In genomic region chr2:127103243-127104165, GRCh38 we compare ENCODE assay signal across 14 cellular contexts. TPM values are rescaled to one million over a fixed set of nuclear protein-coding genes. Genes with fewer than 3 reads are reported as not detected.
DNase-seq lines count a peak whose midpoint lies in the region; ATAC-seq and TF ChIP-seq lines count a peak whose summit lies in the region.
"Had no signal": no experiment of that assay in that cellular context is flagged by ENCODE, and none has a peak within 500 bp of the region (broad histone marks: within the 10 kb centered on the region; RNA-seq: fewer than 3 reads in every experiment).

No MANE protein-coding gene starts in this region.

- H3K4me3 ChIP-seq in parathyroid adenoma (ENCODE audit: low read depth, low read length) (no peak overlapping the region), uterus (no peak overlapping the region)
- H3K4me3 ChIP-seq: SJSA1 had no signal

- in situ Hi-C loops in GM13976 (cut with MboI; ENCODE audit: low sequenced_read_pairs, unreplicated experiment): no loop called here

- intact Hi-C loops in left ventricle myocardium superior (cut with micrococcal nuclease) (no loop called here), Right ventricle myocardium superior (cut with DNase I) (no loop called here), head of caudate nucleus (cut with DNase I) (no loop called here), uterus (cut with DNase I; ENCODE audit: low total_unique reads) (no loop called here)

- no peak overlapping the region for H3K9ac ChIP-seq in parathyroid adenoma

- H3K36me3 ChIP-seq in parathyroid adenoma (ENCODE audit: control insufficient read depth, insufficient read depth, low read length): no peaks in the 10 kb centered on the region
- no peaks in the 10 kb centered on the region for H3K36me3 ChIP-seq in uterus

- H3K27ac ChIP-seq in parathyroid adenoma (peak overlapping the region; percentile 80), uterus (peak overlapping the region; percentile 86 to 89)
- H3K27ac ChIP-seq: SJSA1, VCaP had no signal

- peaks cover 30% of the 10 kb centered on the region for H3K4me1 ChIP-seq in parathyroid adenoma
- H3K4me1 ChIP-seq in uterus: peaks cover 0 to 5% of the 10 kb centered on the region in 2 donors

- H3K27me3 ChIP-seq in parathyroid adenoma (ENCODE audit: control insufficient read depth, insufficient read depth, low read length): no peaks in the 10 kb centered on the region
- no peaks in the 10 kb centered on the region for H3K27me3 ChIP-seq in uterus
- H3K27me3 ChIP-seq: SJSA1 had no signal

- ATAC-seq in left ventricle myocardium superior (no peak), Right ventricle myocardium superior (ENCODE audit: poor library complexity) (no peak), GM18909 (IDR thresholded peaks at IDR 0.05; ENCODE audit: poor library complexity, unreplicated experiment) (no peak)

- peak; percentile 16 for DNase-seq in left ventricle myocardium superior
- no peak for DNase-seq in Right ventricle myocardium superior
- peak in 39 of 42 donors; percentile 45 to 94 (median 74) for DNase-seq in head of caudate nucleus
- DNase-seq in uterus: peak in 1 of 2 donors; percentile 39
- DNase-seq in GM13976 (ENCODE audit: low spot score): no peak
- DNase-seq in cerebellar cortex (ENCODE audit: low spot score): no peak
- DNase-seq: activated T-cell treated with anti-CD3 and anti-CD28 coated beads for 4 hours, DMS53, HCEC 1CT, NCI-H774 had no signal

- H3K79me2 ChIP-seq in parathyroid adenoma: peaks cover 64% of the 10 kb centered on the region

- no peak overlapping the region for H3K4me2 ChIP-seq in parathyroid adenoma (ENCODE audit: low read length)

- TF ChIP-seq CTCF in parathyroid adenoma (IDR thresholded peaks at IDR 0.05) (no peak), uterus (IDR thresholded peaks at IDR 0.05) (no peak), GM13976 (IDR thresholded peaks at IDR 0.05; ENCODE audit: borderline replicate concordance, control extremely low read depth, extremely low read depth, insufficient read depth, missing control alignments) (no peak)

- TF ChIP-seq POLR2A in uterus (IDR thresholded peaks at IDR 0.05): no peak

- H2AFZ ChIP-seq in parathyroid adenoma: no peak overlapping the region

- H3K9me3 ChIP-seq in parathyroid adenoma (ENCODE audit: control insufficient read depth, low read length) (no peaks in the 10 kb centered on the region), uterus (no peaks in the 10 kb centered on the region)
- H3K9me3 ChIP-seq: SJSA1 had no signal

RNA-seq across cellular contexts. Expression of gene BIN1, which starts 3.5 kb away (rescaled TPM):
- total RNA-seq in left ventricle myocardium superior (15.0 TPM), Right ventricle myocardium superior (15.7 TPM), uterus (100 to 1,000 TPM in 1 of 4 donors, 10 to 100 TPM in 3; 41.5 to 112 (median 57.8) TPM)

Comparison
In these comparisons a context has a peak if more than half of its experiments do, and no peak if none do; other contexts are left out.
1. DNase-seq: peak in left ventricle myocardium superior (single experiment) and head of caudate nucleus (39 of 42); none in Right ventricle myocardium superior (single experiment), GM13976 (single experiment) and cerebellar cortex (single experiment).